6 cellular contexts compared by ENCODE assay signal in genomic region chr2:59893612-59894011, GRCh38.
"Had no signal": no experiment of that assay in that cellular context is flagged by ENCODE, and none has a peak within 500 bp of the region (broad histone marks: within the 10 kb centered on the region; RNA-seq: fewer than 3 reads in every experiment).

No MANE protein-coding gene starts in this region.

- H3K27ac ChIP-seq: HL-60 had no signal

- ATAC-seq: HepG2, K562 had no signal

- DNase-seq: IMR-90, KBM-7 had no signal

- FAIRE-seq: HepG2, HTR-8/SVneo had no signal

- H3K4me3 ChIP-seq: K562 had no signal
